1 cellular context compared by ENCODE assay signal in the genomic region with DNA sequence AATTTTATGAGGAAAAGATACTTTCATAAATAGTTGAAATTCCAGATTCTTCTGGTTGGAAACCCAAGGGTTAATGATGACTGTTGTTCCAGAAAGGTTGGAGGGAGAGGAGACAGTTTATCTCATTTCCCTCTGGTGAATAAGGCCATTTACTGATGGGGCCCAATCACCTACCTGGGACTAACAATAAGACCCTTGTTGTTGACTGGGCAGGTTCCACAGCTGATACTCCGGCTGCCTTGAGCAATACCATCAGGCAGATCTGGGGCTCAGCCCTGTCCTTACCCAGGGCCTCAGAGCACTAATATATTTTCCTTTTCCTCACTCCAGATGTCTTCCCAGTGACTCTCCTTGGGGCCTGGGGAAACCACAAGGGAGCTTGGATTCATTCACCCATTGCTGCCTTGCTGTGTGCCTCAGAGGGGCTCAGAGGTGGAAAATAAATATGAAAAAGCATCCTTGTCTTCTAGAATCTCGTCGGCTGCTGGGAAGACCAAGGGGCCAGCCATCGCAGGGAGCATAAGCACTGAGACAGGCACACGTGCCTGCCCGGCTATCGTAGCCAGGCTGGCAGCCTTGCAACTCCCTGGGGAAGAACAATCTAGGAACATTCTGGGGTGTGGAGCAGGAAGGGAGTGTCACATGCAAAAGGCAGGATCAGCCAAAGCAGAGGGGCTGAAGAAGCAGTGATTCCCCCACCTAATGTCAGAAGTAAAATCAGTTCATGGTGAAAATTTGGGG.
A peak's percentile ranks its signal among the peaks of the same experiment; 100 is the strongest.
TF ChIP-seq lines count a peak whose summit lies in the region.

No MANE protein-coding gene starts in this region.

TF ChIP-seq in HepG2, 621 proteins besides CTCF, POLR2A, EP300 and RAD21 (continued from another document and continues in another):
- TF ChIP-seq, protein P1, sequence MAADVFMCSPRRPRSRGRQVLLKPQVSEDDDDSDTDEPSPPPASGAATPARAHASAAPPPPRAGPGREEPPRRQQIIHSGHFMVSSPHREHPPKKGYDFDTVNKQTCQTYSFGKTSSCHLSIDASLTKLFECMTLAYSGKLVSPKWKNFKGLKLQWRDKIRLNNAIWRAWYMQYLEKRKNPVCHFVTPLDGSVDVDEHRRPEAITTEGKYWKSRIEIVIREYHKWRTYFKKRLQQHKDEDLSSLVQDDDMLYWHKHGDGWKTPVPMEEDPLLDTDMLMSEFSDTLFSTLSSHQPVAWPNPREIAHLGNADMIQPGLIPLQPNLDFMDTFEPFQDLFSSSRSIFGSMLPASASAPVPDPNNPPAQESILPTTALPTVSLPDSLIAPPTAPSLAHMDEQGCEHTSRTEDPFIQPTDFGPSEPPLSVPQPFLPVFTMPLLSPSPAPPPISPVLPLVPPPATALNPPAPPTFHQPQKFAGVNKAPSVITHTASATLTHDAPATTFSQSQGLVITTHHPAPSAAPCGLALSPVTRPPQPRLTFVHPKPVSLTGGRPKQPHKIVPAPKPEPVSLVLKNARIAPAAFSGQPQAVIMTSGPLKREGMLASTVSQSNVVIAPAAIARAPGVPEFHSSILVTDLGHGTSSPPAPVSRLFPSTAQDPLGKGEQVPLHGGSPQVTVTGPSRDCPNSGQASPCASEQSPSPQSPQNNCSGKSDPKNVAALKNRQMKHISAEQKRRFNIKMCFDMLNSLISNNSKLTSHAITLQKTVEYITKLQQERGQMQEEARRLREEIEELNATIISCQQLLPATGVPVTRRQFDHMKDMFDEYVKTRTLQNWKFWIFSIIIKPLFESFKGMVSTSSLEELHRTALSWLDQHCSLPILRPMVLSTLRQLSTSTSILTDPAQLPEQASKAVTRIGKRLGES (CRISPR knock-in tag; IDR thresholded peaks at IDR 0.05; ENCODE audit: borderline replicate concordance) = no peak
- TF ChIP-seq HOXD1 (CRISPR knock-in tag; IDR thresholded peaks at IDR 0.05) = no peak
- TF ChIP-seq ZNF709 (CRISPR knock-in tag; IDR thresholded peaks at IDR 0.05) = no peak
- peak; percentile 70 for TF ChIP-seq SAP130 (CRISPR knock-in tag; IDR thresholded peaks at IDR 0.05; ENCODE audit: low read depth)
- no peak for TF ChIP-seq SYNCRIP (IDR thresholded peaks at IDR 0.05; ENCODE audit: insufficient read depth, low read depth, low read length)
- TF ChIP-seq HCFC1 (IDR thresholded peaks at IDR 0.05; ENCODE audit: low read depth, low read length) = no peak
- 0 out of 3 replicates have a peak, but pooled peaks have one; percentile 22 for TF ChIP-seq MXI1 (IDR thresholded peaks at IDR 0.05; ENCODE audit: borderline replicate concordance, low read depth, low read length)
- TF ChIP-seq, protein P2, sequence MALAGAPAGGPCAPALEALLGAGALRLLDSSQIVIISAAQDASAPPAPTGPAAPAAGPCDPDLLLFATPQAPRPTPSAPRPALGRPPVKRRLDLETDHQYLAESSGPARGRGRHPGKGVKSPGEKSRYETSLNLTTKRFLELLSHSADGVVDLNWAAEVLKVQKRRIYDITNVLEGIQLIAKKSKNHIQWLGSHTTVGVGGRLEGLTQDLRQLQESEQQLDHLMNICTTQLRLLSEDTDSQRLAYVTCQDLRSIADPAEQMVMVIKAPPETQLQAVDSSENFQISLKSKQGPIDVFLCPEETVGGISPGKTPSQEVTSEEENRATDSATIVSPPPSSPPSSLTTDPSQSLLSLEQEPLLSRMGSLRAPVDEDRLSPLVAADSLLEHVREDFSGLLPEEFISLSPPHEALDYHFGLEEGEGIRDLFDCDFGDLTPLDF (CRISPR knock-in tag; IDR thresholded peaks at IDR 0.05) = no peak
- TF ChIP-seq NR2F1 (CRISPR knock-in tag; IDR thresholded peaks at IDR 0.05) = no peak
- TF ChIP-seq ZNF766 (CRISPR knock-in tag; IDR thresholded peaks at IDR 0.05; ENCODE audit: borderline replicate concordance) = no peak
- TF ChIP-seq NFKB2 (CRISPR knock-in tag; IDR thresholded peaks at IDR 0.05; ENCODE audit: borderline replicate concordance) = no peak
- TF ChIP-seq JDP2 (CRISPR knock-in tag; IDR thresholded peaks at IDR 0.05; ENCODE audit: borderline replicate concordance) = no peak
- TF ChIP-seq RARG (CRISPR knock-in tag; IDR thresholded peaks at IDR 0.05; ENCODE audit: low read depth) = no peak
- no peak for TF ChIP-seq TBL1XR1 (IDR thresholded peaks at IDR 0.05; ENCODE audit: borderline replicate concordance, low read length, partially characterized antibody)
- TF ChIP-seq, protein P3, sequence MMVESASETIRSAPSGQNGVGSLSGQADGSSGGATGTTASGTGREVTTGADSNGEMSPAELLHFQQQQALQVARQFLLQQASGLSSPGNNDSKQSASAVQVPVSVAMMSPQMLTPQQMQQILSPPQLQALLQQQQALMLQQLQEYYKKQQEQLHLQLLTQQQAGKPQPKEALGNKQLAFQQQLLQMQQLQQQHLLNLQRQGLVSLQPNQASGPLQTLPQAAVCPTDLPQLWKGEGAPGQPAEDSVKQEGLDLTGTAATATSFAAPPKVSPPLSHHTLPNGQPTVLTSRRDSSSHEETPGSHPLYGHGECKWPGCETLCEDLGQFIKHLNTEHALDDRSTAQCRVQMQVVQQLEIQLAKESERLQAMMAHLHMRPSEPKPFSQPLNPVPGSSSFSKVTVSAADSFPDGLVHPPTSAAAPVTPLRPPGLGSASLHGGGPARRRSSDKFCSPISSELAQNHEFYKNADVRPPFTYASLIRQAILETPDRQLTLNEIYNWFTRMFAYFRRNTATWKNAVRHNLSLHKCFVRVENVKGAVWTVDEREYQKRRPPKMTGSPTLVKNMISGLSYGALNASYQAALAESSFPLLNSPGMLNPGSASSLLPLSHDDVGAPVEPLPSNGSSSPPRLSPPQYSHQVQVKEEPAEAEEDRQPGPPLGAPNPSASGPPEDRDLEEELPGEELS (CRISPR knock-in tag; IDR thresholded peaks at IDR 0.05) = peak; percentile 69
- TF ChIP-seq, protein P4, sequence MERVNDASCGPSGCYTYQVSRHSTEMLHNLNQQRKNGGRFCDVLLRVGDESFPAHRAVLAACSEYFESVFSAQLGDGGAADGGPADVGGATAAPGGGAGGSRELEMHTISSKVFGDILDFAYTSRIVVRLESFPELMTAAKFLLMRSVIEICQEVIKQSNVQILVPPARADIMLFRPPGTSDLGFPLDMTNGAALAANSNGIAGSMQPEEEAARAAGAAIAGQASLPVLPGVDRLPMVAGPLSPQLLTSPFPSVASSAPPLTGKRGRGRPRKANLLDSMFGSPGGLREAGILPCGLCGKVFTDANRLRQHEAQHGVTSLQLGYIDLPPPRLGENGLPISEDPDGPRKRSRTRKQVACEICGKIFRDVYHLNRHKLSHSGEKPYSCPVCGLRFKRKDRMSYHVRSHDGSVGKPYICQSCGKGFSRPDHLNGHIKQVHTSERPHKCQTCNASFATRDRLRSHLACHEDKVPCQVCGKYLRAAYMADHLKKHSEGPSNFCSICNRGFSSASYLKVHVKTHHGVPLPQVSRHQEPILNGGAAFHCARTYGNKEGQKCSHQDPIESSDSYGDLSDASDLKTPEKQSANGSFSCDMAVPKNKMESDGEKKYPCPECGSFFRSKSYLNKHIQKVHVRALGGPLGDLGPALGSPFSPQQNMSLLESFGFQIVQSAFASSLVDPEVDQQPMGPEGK (CRISPR knock-in tag; IDR thresholded peaks at IDR 0.05) = peak; percentile 53; the same call in 1 of the 2 replicates
- no peak for TF ChIP-seq ADNP (CRISPR knock-in tag; IDR thresholded peaks at IDR 0.05)
- no peak for TF ChIP-seq RELA (CRISPR knock-in tag; IDR thresholded peaks at IDR 0.05)
- TF ChIP-seq, protein P5, sequence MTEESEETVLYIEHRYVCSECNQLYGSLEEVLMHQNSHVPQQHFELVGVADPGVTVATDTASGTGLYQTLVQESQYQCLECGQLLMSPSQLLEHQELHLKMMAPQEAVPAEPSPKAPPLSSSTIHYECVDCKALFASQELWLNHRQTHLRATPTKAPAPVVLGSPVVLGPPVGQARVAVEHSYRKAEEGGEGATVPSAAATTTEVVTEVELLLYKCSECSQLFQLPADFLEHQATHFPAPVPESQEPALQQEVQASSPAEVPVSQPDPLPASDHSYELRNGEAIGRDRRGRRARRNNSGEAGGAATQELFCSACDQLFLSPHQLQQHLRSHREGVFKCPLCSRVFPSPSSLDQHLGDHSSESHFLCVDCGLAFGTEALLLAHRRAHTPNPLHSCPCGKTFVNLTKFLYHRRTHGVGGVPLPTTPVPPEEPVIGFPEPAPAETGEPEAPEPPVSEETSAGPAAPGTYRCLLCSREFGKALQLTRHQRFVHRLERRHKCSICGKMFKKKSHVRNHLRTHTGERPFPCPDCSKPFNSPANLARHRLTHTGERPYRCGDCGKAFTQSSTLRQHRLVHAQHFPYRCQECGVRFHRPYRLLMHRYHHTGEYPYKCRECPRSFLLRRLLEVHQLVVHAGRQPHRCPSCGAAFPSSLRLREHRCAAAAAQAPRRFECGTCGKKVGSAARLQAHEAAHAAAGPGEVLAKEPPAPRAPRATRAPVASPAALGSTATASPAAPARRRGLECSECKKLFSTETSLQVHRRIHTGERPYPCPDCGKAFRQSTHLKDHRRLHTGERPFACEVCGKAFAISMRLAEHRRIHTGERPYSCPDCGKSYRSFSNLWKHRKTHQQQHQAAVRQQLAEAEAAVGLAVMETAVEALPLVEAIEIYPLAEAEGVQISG (CRISPR knock-in tag; IDR thresholded peaks at IDR 0.05) = no peak
- TF ChIP-seq KLF16 (CRISPR knock-in tag; IDR thresholded peaks at IDR 0.05) = no peak
- TF ChIP-seq ZNF326 (CRISPR knock-in tag; IDR thresholded peaks at IDR 0.05; ENCODE audit: borderline replicate concordance) = no peak
- no peak for TF ChIP-seq JARID2 (CRISPR knock-in tag; IDR thresholded peaks at IDR 0.05; ENCODE audit: insufficient replicate concordance)
- TF ChIP-seq TOE1 (CRISPR knock-in tag; IDR thresholded peaks at IDR 0.05) = no peak
- no peak for TF ChIP-seq ZNF557 (CRISPR knock-in tag; IDR thresholded peaks at IDR 0.05)
- no peak for TF ChIP-seq ZBTB1 (CRISPR knock-in tag; IDR thresholded peaks at IDR 0.05; ENCODE audit: borderline replicate concordance)
- TF ChIP-seq GTF3A (CRISPR knock-in tag; conservative IDR thresholded peaks at IDR 0.05) = no peak
- no peak for TF ChIP-seq HNRNPUL1 (IDR thresholded peaks at IDR 0.05; ENCODE audit: low read depth, low read length)
- no peak for TF ChIP-seq SP2 (CRISPR knock-in tag; IDR thresholded peaks at IDR 0.05)
- TF ChIP-seq SETDB1 (CRISPR knock-in tag; IDR thresholded peaks at IDR 0.05; ENCODE audit: borderline replicate concordance) = no peak
- TF ChIP-seq SRY (CRISPR knock-in tag; IDR thresholded peaks at IDR 0.05) = no peak
- TF ChIP-seq CEBPB (IDR thresholded peaks at IDR 0.05; ENCODE audit: borderline replicate concordance, low read depth, low read length) = peak; percentile 89
- TF ChIP-seq MAFG (CRISPR knock-in tag; IDR thresholded peaks at IDR 0.05) = no peak
- no peak for TF ChIP-seq ZNF460 (CRISPR knock-in tag; IDR thresholded peaks at IDR 0.05; ENCODE audit: borderline replicate concordance)
- peak; percentile 9; the same call in 1 of the 2 replicates for TF ChIP-seq SALL1 (CRISPR knock-in tag; IDR thresholded peaks at IDR 0.05)
- no peak for TF ChIP-seq RFX5 (IDR thresholded peaks at IDR 0.05; ENCODE audit: low read depth, low read length)
- no peak for TF ChIP-seq NFIC (IDR thresholded peaks at IDR 0.05; ENCODE audit: low read length)
- TF ChIP-seq, protein P6, sequence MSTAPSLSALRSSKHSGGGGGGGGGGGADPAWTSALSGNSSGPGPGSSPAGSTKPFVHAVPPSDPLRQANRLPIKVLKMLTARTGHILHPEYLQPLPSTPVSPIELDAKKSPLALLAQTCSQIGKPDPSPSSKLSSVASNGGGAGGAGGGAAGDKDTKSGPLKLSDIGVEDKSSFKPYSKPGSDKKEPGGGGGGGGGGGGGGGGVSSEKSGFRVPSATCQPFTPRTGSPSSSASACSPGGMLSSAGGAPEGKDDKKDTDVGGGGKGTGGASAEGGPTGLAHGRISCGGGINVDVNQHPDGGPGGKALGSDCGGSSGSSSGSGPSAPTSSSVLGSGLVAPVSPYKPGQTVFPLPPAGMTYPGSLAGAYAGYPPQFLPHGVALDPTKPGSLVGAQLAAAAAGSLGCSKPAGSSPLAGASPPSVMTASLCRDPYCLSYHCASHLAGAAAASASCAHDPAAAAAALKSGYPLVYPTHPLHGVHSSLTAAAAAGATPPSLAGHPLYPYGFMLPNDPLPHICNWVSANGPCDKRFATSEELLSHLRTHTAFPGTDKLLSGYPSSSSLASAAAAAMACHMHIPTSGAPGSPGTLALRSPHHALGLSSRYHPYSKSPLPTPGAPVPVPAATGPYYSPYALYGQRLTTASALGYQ (CRISPR knock-in tag; IDR thresholded peaks at IDR 0.05) = no peak
- TF ChIP-seq MBNL3 (CRISPR knock-in tag; conservative IDR thresholded peaks at IDR 0.05) = no peak
- peak; percentile 59; the same call in 1 of the 2 replicates for TF ChIP-seq SOX5 (CRISPR knock-in tag; IDR thresholded peaks at IDR 0.05; ENCODE audit: borderline replicate concordance)
- TF ChIP-seq, protein P7, sequence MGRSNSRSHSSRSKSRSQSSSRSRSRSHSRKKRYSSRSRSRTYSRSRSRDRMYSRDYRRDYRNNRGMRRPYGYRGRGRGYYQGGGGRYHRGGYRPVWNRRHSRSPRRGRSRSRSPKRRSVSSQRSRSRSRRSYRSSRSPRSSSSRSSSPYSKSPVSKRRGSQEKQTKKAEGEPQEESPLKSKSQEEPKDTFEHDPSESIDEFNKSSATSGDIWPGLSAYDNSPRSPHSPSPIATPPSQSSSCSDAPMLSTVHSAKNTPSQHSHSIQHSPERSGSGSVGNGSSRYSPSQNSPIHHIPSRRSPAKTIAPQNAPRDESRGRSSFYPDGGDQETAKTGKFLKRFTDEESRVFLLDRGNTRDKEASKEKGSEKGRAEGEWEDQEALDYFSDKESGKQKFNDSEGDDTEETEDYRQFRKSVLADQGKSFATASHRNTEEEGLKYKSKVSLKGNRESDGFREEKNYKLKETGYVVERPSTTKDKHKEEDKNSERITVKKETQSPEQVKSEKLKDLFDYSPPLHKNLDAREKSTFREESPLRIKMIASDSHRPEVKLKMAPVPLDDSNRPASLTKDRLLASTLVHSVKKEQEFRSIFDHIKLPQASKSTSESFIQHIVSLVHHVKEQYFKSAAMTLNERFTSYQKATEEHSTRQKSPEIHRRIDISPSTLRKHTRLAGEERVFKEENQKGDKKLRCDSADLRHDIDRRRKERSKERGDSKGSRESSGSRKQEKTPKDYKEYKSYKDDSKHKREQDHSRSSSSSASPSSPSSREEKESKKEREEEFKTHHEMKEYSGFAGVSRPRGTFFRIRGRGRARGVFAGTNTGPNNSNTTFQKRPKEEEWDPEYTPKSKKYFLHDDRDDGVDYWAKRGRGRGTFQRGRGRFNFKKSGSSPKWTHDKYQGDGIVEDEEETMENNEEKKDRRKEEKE (IDR thresholded peaks at IDR 0.05) = no peak
- TF ChIP-seq FOXA1 (IDR thresholded peaks at IDR 0.05) = no peak
- TF ChIP-seq FOXA1 (CRISPR knock-in tag; IDR thresholded peaks at IDR 0.05) = peak; percentile 70
- no peak for TF ChIP-seq ZNF124 (CRISPR knock-in tag; IDR thresholded peaks at IDR 0.05)
- no peak for TF ChIP-seq ATM (IDR thresholded peaks at IDR 0.05; ENCODE audit: borderline replicate concordance)
- no peak for TF ChIP-seq ZNF10 (CRISPR knock-in tag; IDR thresholded peaks at IDR 0.05; ENCODE audit: borderline replicate concordance, low read depth)
- TF ChIP-seq BHLHE40 (IDR thresholded peaks at IDR 0.05; ENCODE audit: low read length) = no peak
- TF ChIP-seq HNRNPH1 (optimal IDR thresholded peaks at IDR 0.05; ENCODE audit: low read depth, low read length) = no peak
- TF ChIP-seq ZNF180 (CRISPR knock-in tag; IDR thresholded peaks at IDR 0.05; ENCODE audit: borderline replicate concordance, low read depth) = no peak
- TF ChIP-seq ZBTB38 (CRISPR knock-in tag; IDR thresholded peaks at IDR 0.05) = no peak
- TF ChIP-seq KDM5B (CRISPR knock-in tag; IDR thresholded peaks at IDR 0.05; ENCODE audit: borderline replicate concordance) = no peak
- TF ChIP-seq EHMT2 (IDR thresholded peaks at IDR 0.05; ENCODE audit: borderline replicate concordance, low read depth, low read length) = no peak
- no peak for TF ChIP-seq ZC3H4 (CRISPR knock-in tag; IDR thresholded peaks at IDR 0.05; ENCODE audit: borderline replicate concordance)
- TF ChIP-seq NR2F2 (IDR thresholded peaks at IDR 0.05; ENCODE audit: borderline replicate concordance, low read depth) = no peak
- no peak for TF ChIP-seq ZNF577 (CRISPR knock-in tag; IDR thresholded peaks at IDR 0.05; ENCODE audit: borderline replicate concordance, low read depth)
